10 cellular contexts compared by ENCODE assay signal in genomic region chr4:76898385-76898692, GRCh38. TPM values are rescaled to one million over a fixed set of nuclear protein-coding genes. Genes with fewer than 3 reads are reported as not detected.
DNase-seq lines count a peak whose midpoint lies in the region; ATAC-seq and TF ChIP-seq lines count a peak whose summit lies in the region.
"Had no signal": no experiment of that assay in that cellular context is flagged by ENCODE, and none has a peak within 500 bp of the region (broad histone marks: within the 10 kb centered on the region; RNA-seq: fewer than 3 reads in every experiment).

No MANE protein-coding gene starts in this region.

- H3K36me3 ChIP-seq in Caco-2 (ENCODE audit: control insufficient read depth, insufficient read depth, low read length) (no peaks in the 10 kb centered on the region), Peyer's patch (no peaks in the 10 kb centered on the region)
- H3K36me3 ChIP-seq: SJCRH30 had no signal

- no peak for DNase-seq in Caco-2
- no peak for DNase-seq in Peyer's patch
- DNase-seq in fibroblast of pulmonary artery (ENCODE audit: low read depth): no peak
- DNase-seq in progenitor cell of endocrine pancreas (ENCODE audit: low spot score, unreplicated experiment): no peak
- no peak for DNase-seq in effector CD8-positive, alpha-beta T cell (lab: John Stamatoyannopoulos, UW)
- DNase-seq in DMS114 treated with DMSO at 0.1 percent for 48 hours (lab: John Stamatoyannopoulos, UW; ENCODE audit: unreplicated experiment): no peak
- DNase-seq in anterior cingulate cortex (lab: John Stamatoyannopoulos, UW): no peak
- DNase-seq: SJCRH30 had no signal

- POLR2A ChIA-PET in Caco-2 (lab: Charles Lee): interaction anchor here (0.6 kb wide), 2 partner anchors 40 to 66 kb away, joined by 4 to 5 read pairs; no protein-coding TSS in a partner anchor

- TF ChIP-seq CTCF in Caco-2 (IDR thresholded peaks at IDR 0.05; ENCODE audit: insufficient read depth in 1 of 2, low read depth in 1 of 2, low read length in 1 of 2, severe bottlenecking in 1 of 2, unreplicated experiment in 1 of 2) (no peak), Peyer's patch (IDR thresholded peaks at IDR 0.05) (no peak), fibroblast of pulmonary artery (IDR thresholded peaks at IDR 0.05; ENCODE audit: low read length, missing control alignments) (no peak), progenitor cell of endocrine pancreas (IDR thresholded peaks at IDR 0.05; ENCODE audit: unreplicated experiment) (no peak)

- no peak for ATAC-seq in GM18498 (IDR thresholded peaks at IDR 0.05; ENCODE audit: unreplicated experiment)

- BruUV-seq in Caco-2 (replicated peaks; lab: Mats Ljungman, UMichigan): TSS peak; percentile 78

- peaks cover 8% of the 10 kb centered on the region for H3K4me1 Mint-ChIP-seq in Caco-2 (ENCODE audit: low read depth, unreplicated experiment)
- peaks cover 12% of the 10 kb centered on the region for H3K4me1 Mint-ChIP-seq in progenitor cell of endocrine pancreas (ENCODE audit: low read depth)

- H3K9me3 Mint-ChIP-seq in Caco-2 (ENCODE audit: unreplicated experiment) (no peaks in the 10 kb centered on the region), progenitor cell of endocrine pancreas (ENCODE audit: low read depth) (no peaks in the 10 kb centered on the region)

- peaks cover 5% of the 10 kb centered on the region for H3K36me3 Mint-ChIP-seq in Caco-2 (ENCODE audit: insufficient read depth, unreplicated experiment)
- no peaks in the 10 kb centered on the region for H3K36me3 Mint-ChIP-seq in progenitor cell of endocrine pancreas (ENCODE audit: insufficient read depth)

- H3K27ac ChIP-seq in Peyer's patch: peak overlapping the region in 3 of 4 donors; percentile 81 to 95 (median 91)
- H3K27ac ChIP-seq: HL-60, SJCRH30 had no signal

- H3K27me3 ChIP-seq in Caco-2 (replicated peaks; ENCODE audit: control insufficient read depth, insufficient read depth, low read length) (no peaks in the 10 kb centered on the region), Peyer's patch (peaks cover 0 to 6% of the 10 kb centered on the region in 2 donors)
- H3K27me3 ChIP-seq: SJCRH30 had no signal

- peak overlapping the region; percentile 72 for H3K4me3 Mint-ChIP-seq in Caco-2 (ENCODE audit: unreplicated experiment)
- peak overlapping the region; percentile 81 for H3K4me3 Mint-ChIP-seq in progenitor cell of endocrine pancreas (ENCODE audit: low read depth)

- H3K27ac Mint-ChIP-seq in Caco-2 (ENCODE audit: unreplicated experiment) (peak overlapping the region; percentile 19), progenitor cell of endocrine pancreas (peak overlapping the region; percentile 84)

- H3K4me3 ChIP-seq in Caco-2 (ENCODE audit: low read depth, low read length): peak overlapping the region; percentile 92
- H3K4me3 ChIP-seq in Peyer's patch: peak overlapping the region; percentile 40 to 84 (median 56)
- peak overlapping the region; percentile 30 for H3K4me3 ChIP-seq in fibroblast of pulmonary artery (replicated peaks; ENCODE audit: low read depth, low read length)
- H3K4me3 ChIP-seq: SJCRH30 had no signal

- H3K9me3 ChIP-seq in Caco-2 (no peaks in the 10 kb centered on the region), Peyer's patch (no peaks in the 10 kb centered on the region)
- H3K9me3 ChIP-seq: SJCRH30 had no signal

- TF ChIP-seq POLR2A in Peyer's patch (IDR thresholded peaks at IDR 0.05): no peak

- CTCF ChIA-PET in Caco-2 (lab: Charles Lee): interaction anchor here (0.6 to 0.8 kb wide), 3 partner anchors 12 to 393 kb away, joined by 3 to 4 read pairs (median 3); no protein-coding TSS in a partner anchor

- peaks cover 32% of the 10 kb centered on the region for H3K4me1 ChIP-seq in Caco-2
- H3K4me1 ChIP-seq in Peyer's patch: peaks cover 0 to 41% (median 7%) of the 10 kb centered on the region in 4 donors
- H3K4me1 ChIP-seq: SJCRH30 had no signal

- intact Hi-C loops in Caco-2 (cut with micrococcal nuclease; ENCODE audit: unreplicated experiment): loop anchor here (1.0 to 10.0 kb wide), 6 partner anchors 22 to 146 kb away; no protein-coding TSS in a partner anchor

- no peaks in the 10 kb centered on the region for H3K27me3 Mint-ChIP-seq in Caco-2 (ENCODE audit: insufficient read depth, unreplicated experiment)
- H3K27me3 Mint-ChIP-seq in progenitor cell of endocrine pancreas: peaks cover 13% of the 10 kb centered on the region

RNA-seq across cellular contexts. Expression of gene SOWAHB, which starts 0.4 kb away (rescaled TPM):
- total RNA-seq in Caco-2 (2022) (6.3 and 7.4 TPM in 2 replicates), Peyer's patch (10 to 100 TPM; 11.6 to 30.8 (median 27.4) TPM), progenitor cell of endocrine pancreas (4.3 and 4.9 TPM in 2 replicates)
- total RNA-seq: SJCRH30 had no signal

RNA-seq across cellular contexts. Expression of gene SEPTIN11, which starts 51.2 kb away (rescaled TPM):
- total RNA-seq in Caco-2 (2022) (119 and 127 TPM in 2 replicates), Peyer's patch (100 to 1,000 TPM in 1 of 4 donors, 10 to 100 TPM in 3; 58.8 to 354 (median 80.0) TPM), progenitor cell of endocrine pancreas (80.4 and 84.1 TPM in 2 replicates)

Comparison
In these comparisons a context has a peak if more than half of its experiments do, and no peak if none do; other contexts are left out.
1. H3K4me3 ChIP-seq: peak in every context shown above with its lines; median percentile 92 in Caco-2; 56 in Peyer's patch; 30 in fibroblast of pulmonary artery.